Comparison of ENCODE assay signal across 30 cellular contexts in genomic region chr6:167129159-167129558, GRCh38. TPM values are rescaled to one million over a fixed set of nuclear protein-coding genes. Genes with fewer than 3 reads are reported as not detected.
DNase-seq lines count a peak whose midpoint lies in the region; ATAC-seq, FAIRE-seq and TF ChIP-seq lines count a peak whose summit lies in the region.
"Had no signal": no experiment of that assay in that cellular context is flagged by ENCODE, and none has a peak within 500 bp of the region (broad histone marks: within the 10 kb centered on the region; RNA-seq: fewer than 3 reads in every experiment).

No MANE protein-coding gene starts in this region.

- RAD21 ChIA-PET in GM12878 (lab: Charles Lee; ENCODE audit: unreplicated experiment) = interaction anchor here (0.8 to 5.7 kb wide), 15 partner anchors 8 to 172 kb away, joined by 3 to 84 read pairs (median 9); partner anchors contain the start of genes CCR6, CEP43 and RNASET2

- CTCF ChIA-PET in GM12878 (lab: Yijun Ruan, JAX) = interaction anchor here (1.0 to 5.3 kb wide), 15 partner anchors 8 to 748 kb away, joined by 3 to 60 read pairs (median 8); partner anchors contain the start of gene CEP43

- intact Hi-C loops in natural killer cell (cut with micrococcal nuclease) = no loop called here
- intact Hi-C loops in GM12878 (cut with micrococcal nuclease; ENCODE audit: unreplicated experiment) = loop anchor here (10.0 kb wide), 1 partner anchor 174 kb away; the partner anchor contains the start of gene RNASET2
- intact Hi-C loops in thyroid gland (cut with DNase I) = no loop called here
- intact Hi-C loops in lower lobe of right lung (cut with DNase I) = no loop called here
- intact Hi-C loops in posterior cingulate gyrus (cut with DNase I) = no loop called here

- peak in 1 of 2 experiments; percentile 57; a peak in 1 of 4 replicates for TF ChIP-seq EP300 in GM12878 (IDR thresholded peaks at IDR 0.05; ENCODE audit: borderline replicate concordance in 1 of 2, control insufficient read depth in 1 of 2, low read depth in 2 of 2, low read length in 2 of 2)

- no peak overlapping the region for H3K9ac ChIP-seq in GM12878 (ENCODE audit: control insufficient read depth, insufficient read depth, low read length)

- H3K9me3 ChIP-seq in GM12878 (replicated peaks; ENCODE audit: control insufficient read depth, insufficient read depth, low read length) (peaks cover 5% of the 10 kb centered on the region; the same call in 2 of the 3 replicates), thyroid gland (no peaks in the 10 kb centered on the region), right atrium auricular region (no peaks in the 10 kb centered on the region), lower lobe of right lung (no peaks in the 10 kb centered on the region)
- H3K9me3 ChIP-seq: A549, BE2C, gastroesophageal sphincter had no signal

- FAIRE-seq in GM12878 (lab: Jason Lieb, UNC) = no peak
- FAIRE-seq: A549 had no signal

- WGBS in GM12878 (ENCODE audit: insufficient coverage, insufficient replicate concordance, low lambda C conversion rate, missing lambda C conversion rate) = 6% methylated on average over 6 of the region's 6 CpGs
- WGBS in thyroid gland, 2 donors = 81 to 89% methylated on average over 6 of the region's 6 CpGs

- H3K36me3 ChIP-seq in GM12878 (ENCODE audit: control insufficient read depth in 2 of 2, insufficient read depth in 2 of 2, low read length in 1 of 2) (no peaks in the 10 kb centered on the region), thyroid gland (no peaks in the 10 kb centered on the region), right atrium auricular region (no peaks in the 10 kb centered on the region), lower lobe of right lung (no peaks in the 10 kb centered on the region)
- H3K36me3 ChIP-seq: BE2C, gastroesophageal sphincter had no signal

- no peak for TF ChIP-seq RAD21 in GM12878 (IDR thresholded peaks at IDR 0.05; ENCODE audit: insufficient read depth, low read depth, low read length)

- peaks cover 32 to 38% of the 10 kb centered on the region in 2 donors for H3K4me1 Mint-ChIP-seq in natural killer cell treated with Interleukin-12 subunit alpha and Interleukin-12 subunit beta and Interleukin-15 and Interleukin-18, amount 100 ng/mL, for 72 hours (ENCODE audit: low read depth in 2 of 2)
- H3K4me1 Mint-ChIP-seq in natural killer cell = peaks cover 20 to 22% of the 10 kb centered on the region in 2 donors
- H3K4me1 Mint-ChIP-seq: brain had no signal

- H3K27ac ChIP-seq in GM12878 (ENCODE audit: control insufficient read depth, insufficient read depth) (peak overlapping the region; percentile 47; the same call in 1 of the 2 replicates), thyroid gland (peak overlapping the region in 2 of 3 donors; percentile 9 to 53), right atrium auricular region (no peak overlapping the region), lower lobe of right lung (no peak overlapping the region)
- H3K27ac ChIP-seq: A549, dorsolateral prefrontal cortex, gastroesophageal sphincter, hepatocyte had no signal

- H3K4me3 ChIP-seq in GM12878 = no peak overlapping the region
- no peak overlapping the region for H3K4me3 ChIP-seq in thyroid gland (replicated peaks in 1 of 3)
- no peak overlapping the region for H3K4me3 ChIP-seq in right atrium auricular region
- no peak overlapping the region for H3K4me3 ChIP-seq in lower lobe of right lung
- H3K4me3 ChIP-seq: A549, dorsolateral prefrontal cortex, gastroesophageal sphincter, hepatocyte had no signal

- H3K4me2 ChIP-seq in GM12878 (ENCODE audit: control insufficient read depth, insufficient read depth) = peak overlapping the region; percentile 24
- H3K4me2 ChIP-seq: A549, hepatocyte had no signal

- TF ChIP-seq CTCF in natural killer cell (IDR thresholded peaks at IDR 0.05) (no peak), GM12878 (IDR thresholded peaks at IDR 0.05 in 2 of 3, conservative IDR thresholded peaks at IDR 0.05 in 1 of 3; ENCODE audit: control insufficient read depth in 2 of 3, extremely low read depth in 1 of 3, insufficient read depth in 1 of 3, low read depth in 3 of 3, low read length in 3 of 3) (no peak), thyroid gland (IDR thresholded peaks at IDR 0.05) (no peak), right atrium auricular region (IDR thresholded peaks at IDR 0.05) (no peak), lower lobe of right lung (IDR thresholded peaks at IDR 0.05) (no peak)

- peaks cover 10% of the 10 kb centered on the region for H3K79me2 ChIP-seq in GM12878 (ENCODE audit: control insufficient read depth, insufficient read depth, low read length)
- H3K79me2 ChIP-seq: hepatocyte had no signal

- H3K27me3 ChIP-seq in GM12878 (replicated peaks in 1 of 2; ENCODE audit: control insufficient read depth in 2 of 2, insufficient read depth in 2 of 2, low read length in 1 of 2) (no peaks in the 10 kb centered on the region), thyroid gland (no peaks in the 10 kb centered on the region), right atrium auricular region (no peaks in the 10 kb centered on the region), lower lobe of right lung (ENCODE audit: low read depth) (no peaks in the 10 kb centered on the region)
- H3K27me3 ChIP-seq: BE2C, dorsolateral prefrontal cortex, gastroesophageal sphincter, hepatocyte had no signal

- POLR2A ChIA-PET in GM12878 (lab: Charles Lee) = interaction anchor here (0.8 to 14.7 kb wide), 11 partner anchors 9 to 86 kb away, joined by 3 to 279 read pairs (median 4); partner anchors contain the start of gene CCR6

- peak overlapping the region; percentile 16 for H3K4me3 Mint-ChIP-seq in natural killer cell treated with Interleukin-12 subunit alpha and Interleukin-12 subunit beta and Interleukin-15 and Interleukin-18, amount 100 ng/mL, for 72 hours
- H3K4me3 Mint-ChIP-seq in natural killer cell = no peak overlapping the region
- H3K4me3 Mint-ChIP-seq: brain had no signal

- no peak for DNase-seq in natural killer cell treated with Interleukin-12 subunit alpha and Interleukin-12 subunit beta and Interleukin-15 and Interleukin-18, amount 100 ng/mL, for 72 hours (ENCODE audit: low spot score)
- DNase-seq in natural killer cell (no peak), GM12878 (ENCODE audit: low read depth, low spot score) (no peak), thyroid gland (no peak), right atrium auricular region (ENCODE audit: low spot score) (no peak), lower lobe of right lung (no peak), posterior cingulate gyrus (no peak)
- DNase-seq: activated naive CD4-positive, alpha-beta T cell treated with Interleukin-2 at 50 U/mL for 16 hours; activated T-cell treated with anti-CD3 and anti-CD28 coated beads, Interleukin-2, amount 50 U/mL, for 48 hours; BE2C; dorsolateral prefrontal cortex; H7; left colon; mesenchymal stem cell; NCI-H1417 treated with DMSO at 0.1 percent for 48 hours; NCI-H2081 treated with DMSO at 0.1 percent for 48 hours; NCI-H345; NCI-H748 treated with DMSO at 0.1 percent for 48 hours; nucleus accumbens; RPMI8226 had no signal

- H3K27me3 Mint-ChIP-seq in natural killer cell treated with Interleukin-12 subunit alpha and Interleukin-12 subunit beta and Interleukin-15 and Interleukin-18, amount 100 ng/mL, for 72 hours = peaks cover 0 to 2% of the 10 kb centered on the region in 2 donors
- H3K27me3 Mint-ChIP-seq in natural killer cell (ENCODE audit: low read depth in 2 of 2) = peaks cover 0 to 3% of the 10 kb centered on the region in 2 donors

- peak overlapping the region in 1 of 2 donors; percentile 9 for H3K27ac Mint-ChIP-seq in natural killer cell treated with Interleukin-12 subunit alpha and Interleukin-12 subunit beta and Interleukin-15 and Interleukin-18, amount 100 ng/mL, for 72 hours
- H3K27ac Mint-ChIP-seq in natural killer cell = peak overlapping the region in 1 of 2 donors; percentile 57

- H3K4me1 ChIP-seq in GM12878 (ENCODE audit: control insufficient read depth, insufficient read depth, low read length) (peaks cover 26% of the 10 kb centered on the region), thyroid gland (peaks cover 12 to 21% of the 10 kb centered on the region in 2 donors), right atrium auricular region (no peaks in the 10 kb centered on the region), lower lobe of right lung (no peaks in the 10 kb centered on the region)
- H3K4me1 ChIP-seq: A549, gastroesophageal sphincter had no signal

- H4K20me1 ChIP-seq in GM12878 (ENCODE audit: control insufficient read depth, insufficient read depth) = no peaks in the 10 kb centered on the region

- SMC1A ChIA-PET in GM12878 (lab: Charles Lee; ENCODE audit: uncharacterized antibody, unreplicated experiment) = interaction anchor here (0.6 to 21.7 kb wide), 16 partner anchors 8 to 128 kb away, joined by 3 to 542 read pairs (median 10); partner anchors contain the start of genes CCR6 and CEP43

- no peaks in the 10 kb centered on the region for H3K9me3 Mint-ChIP-seq in natural killer cell treated with Interleukin-12 subunit alpha and Interleukin-12 subunit beta and Interleukin-15 and Interleukin-18, amount 100 ng/mL, for 72 hours
- no peaks in the 10 kb centered on the region for H3K9me3 Mint-ChIP-seq in natural killer cell
- H3K9me3 Mint-ChIP-seq: brain had no signal

- peak in 1 of 2 donors; percentile 52 for ATAC-seq in natural killer cell treated with Interleukin-12 subunit alpha and Interleukin-12 subunit beta and Interleukin-15 and Interleukin-18, amount 100 ng/mL, for 72 hours
- ATAC-seq in natural killer cell = no peak
- peak; percentile 38 for ATAC-seq in HG03175 (IDR thresholded peaks at IDR 0.05; ENCODE audit: unreplicated experiment)
- ATAC-seq in GM12878 = peak; percentile 11
- no peak for ATAC-seq in lower lobe of right lung
- ATAC-seq: A549, gastroesophageal sphincter, left colon had no signal

- no peak overlapping the region; the same call in 1 of the 2 replicates for H2AFZ ChIP-seq in GM12878 (ENCODE audit: control insufficient read depth, low read depth, low read length)
- H2AFZ ChIP-seq: hepatocyte had no signal

- in situ Hi-C loops in GM12878 (cut with MboI) = loop anchor here (25.0 kb wide), 1 partner anchor 117 kb away; no protein-coding TSS in a partner anchor

- TF ChIP-seq POLR2A in GM12878 (IDR thresholded peaks at IDR 0.05; ENCODE audit: low read depth, low read length) = no peak
- no peak for TF ChIP-seq POLR2A in thyroid gland (IDR thresholded peaks at IDR 0.05)

- no TSS peak for BruUV-seq in GM12878 (replicated peaks; lab: Mats Ljungman, UMichigan)

- no peaks in the 10 kb centered on the region for H3K36me3 Mint-ChIP-seq in natural killer cell treated with Interleukin-12 subunit alpha and Interleukin-12 subunit beta and Interleukin-15 and Interleukin-18, amount 100 ng/mL, for 72 hours
- H3K36me3 Mint-ChIP-seq in natural killer cell = no peaks in the 10 kb centered on the region
- H3K36me3 Mint-ChIP-seq: brain had no signal

RNA-seq across cellular contexts. Expression of gene CCR6, which starts 6.3 kb away (rescaled TPM):
- under 1 TPM in 1 of 2 donors, not detected in 1; 0.17 TPM for total RNA-seq in natural killer cell treated with Interleukin-12 subunit alpha and Interleukin-12 subunit beta and Interleukin-15 and Interleukin-18, amount 100 ng/mL, for 72 hours
- under 1 TPM in 1 of 3 donors, not detected in 2; 0.23 TPM for total RNA-seq in natural killer cell
- total RNA-seq in GM12878 (2013; cell fraction: nucleolus; rRNA removed) = 2.4 and 2.7 TPM in 2 replicates
- 7.2 and 7.6 TPM in 2 replicates for total RNA-seq in GM12878 (2014; rRNA removed)
- total RNA-seq in GM12878 (2014; rRNA removed; fragmentation: Illumina TruSeq; extraction: Trizol) = 6.6 and 7.5 TPM in 2 replicates
- total RNA-seq in GM12878 (2021) = 5.6 and 7.3 TPM in 2 replicates
- 2.3 TPM for polyA plus RNA-seq in GM12878 (2011; ENCODE audit: low read depth)
- 5.6 and 7.0 TPM in 2 replicates for polyA plus RNA-seq in GM12878 (2011; rRNA removed)
- 7.5 and 7.6 TPM in 2 replicates for polyA plus RNA-seq in GM12878 (2011; cell fraction: cytosol; rRNA removed)
- polyA plus RNA-seq in GM12878 (2011; cell fraction: nucleus; rRNA removed) = 0.67 and 1.7 TPM in 2 replicates
- 1.9 and 3.1 TPM in 2 replicates for polyA plus RNA-seq in GM12878 (2012)
- 7.6 and 8.1 TPM in 2 replicates for polyA plus RNA-seq in GM12878 (2014; fragmentation: Illumina TruSeq; extraction: Trizol)
- 1 to 10 TPM; 5.5 to 6.8 TPM for polyA plus RNA-seq in GM12878 (2014; fragmentation: Nextera tagmentation; extraction: Ambion mirVana)
- polyA plus RNA-seq in GM12878 (2014; rRNA removed) = 4.8 and 5.6 TPM in 2 replicates
- polyA plus RNA-seq in GM12878 (2016; fragmentation: Nextera tagmentation; extraction: Ambion mirVana) = 1 to 10 TPM; 2.2 to 3.3 TPM
- polyA minus RNA-seq in GM12878 (2011; rRNA and poly(A)+ RNA removed) = 12.6 and 15.8 TPM in 2 replicates
- 1.1 and 2.7 TPM in 2 replicates for polyA minus RNA-seq in GM12878 (2011; cell fraction: cytosol; rRNA and poly(A)+ RNA removed)
- polyA minus RNA-seq in GM12878 (2011; cell fraction: nucleus; rRNA and poly(A)+ RNA removed) = 0.73 and 1.3 TPM in 2 replicates
- under 1 TPM in 1 of 4 donors, not detected in 3; 0.78 TPM for total RNA-seq in thyroid gland
- under 1 TPM in 1 of 2 donors, not detected in 1; 0.37 TPM for total RNA-seq in right atrium auricular region
- 0.83 TPM for total RNA-seq in lower lobe of right lung
- total RNA-seq: cerebellum, Daoy, fibroblast of lung, gastroesophageal sphincter, H7, SK-MEL-5 had no signal
- polyA plus RNA-seq: fibroblast of lung had no signal

RNA-seq across cellular contexts. Expression of gene GPR31, which starts 28.6 kb away (rescaled TPM):
- not detected for total RNA-seq in natural killer cell treated with Interleukin-12 subunit alpha and Interleukin-12 subunit beta and Interleukin-15 and Interleukin-18, amount 100 ng/mL, for 72 hours
- total RNA-seq in natural killer cell (under 1 TPM in 1 of 3 donors, not detected in 2; 0.24 TPM), GM12878 (2014; rRNA removed) (not detected in 2 replicates), GM12878 (2014; rRNA removed; fragmentation: Illumina TruSeq; extraction: Trizol) (not detected in 2 replicates), GM12878 (2021) (not detected in 2 replicates), thyroid gland (not detected), right atrium auricular region (not detected), lower lobe of right lung (not detected)
- not detected in 2 replicates for total RNA-seq in GM12878 (2013; cell fraction: nucleolus; rRNA removed)
- polyA plus RNA-seq in GM12878 (2011; ENCODE audit: low read depth) = not detected
- polyA plus RNA-seq in GM12878 (2011; rRNA removed) (not detected in 2 replicates), GM12878 (2014; fragmentation: Illumina TruSeq; extraction: Trizol) (not detected in 2 replicates), GM12878 (2014; fragmentation: Nextera tagmentation; extraction: Ambion mirVana) (not detected), GM12878 (2014; rRNA removed) (not detected in 2 replicates), GM12878 (2016; fragmentation: Nextera tagmentation; extraction: Ambion mirVana) (not detected)
- not detected in 2 replicates for polyA plus RNA-seq in GM12878 (2011; cell fraction: cytosol; rRNA removed)
- not detected in 2 replicates for polyA plus RNA-seq in GM12878 (2011; cell fraction: nucleus; rRNA removed)
- not detected in 2 replicates for polyA plus RNA-seq in GM12878 (2012)
- polyA minus RNA-seq in GM12878 (2011; rRNA and poly(A)+ RNA removed) = not detected in 2 replicates
- polyA minus RNA-seq in GM12878 (2011; cell fraction: cytosol; rRNA and poly(A)+ RNA removed) = not detected in 2 replicates
- polyA minus RNA-seq in GM12878 (2011; cell fraction: nucleus; rRNA and poly(A)+ RNA removed) = not detected in 2 replicates
- total RNA-seq: cerebellum; Daoy; dorsolateral prefrontal cortex; fibroblast of lung; gastroesophageal sphincter; H7; hepatocyte; left colon; SK-MEL-5; T-helper 1 cell treated with Interleukin-12 subunit alpha and Interleukin-12 subunit beta and Interleukin-4 antibody, amounts not matched to agents 30 ng/mL and 1 ng/mL, for 36 hours had no signal
- polyA plus RNA-seq: A549, fibroblast of lung, hepatocyte had no signal

Comparison
In these comparisons a context has a peak if more than half of its experiments do, and no peak if none do; other contexts are left out.
1. ATAC-seq: peak in HG03175 (single experiment) and GM12878 (single experiment); none in natural killer cell (0 of 3) and lower lobe of right lung (0 of 2).
2. H3K27ac ChIP-seq: peak in GM12878 (single experiment) and thyroid gland (2 of 3); none in right atrium auricular region (0 of 2) and lower lobe of right lung (single experiment).